Comparison of ENCODE assay signal across 27 cellular contexts in genomic region chr7:45579386-45579785, GRCh38. TPM values are rescaled to one million over a fixed set of nuclear protein-coding genes. Genes with fewer than 3 reads are reported as not detected.
A peak's percentile ranks its signal among the peaks of the same experiment; 100 is the strongest.
DNase-seq lines count a peak whose midpoint lies in the region; ATAC-seq and TF ChIP-seq lines count a peak whose summit lies in the region.
"Had no signal": no experiment of that assay in that cellular context is flagged by ENCODE, and none has a peak within 500 bp of the region (broad histone marks: within the 10 kb centered on the region; RNA-seq: fewer than 3 reads in every experiment).

No MANE protein-coding gene starts in this region.

- H3K4me3 ChIP-seq in sigmoid colon = no peak overlapping the region
- H3K4me3 ChIP-seq: adrenal gland, body of pancreas, esophagus muscularis mucosa, GM23248, heart right ventricle, lower lobe of right lung, mucosa of descending colon, upper lobe of left lung had no signal

- 49 to 63% methylated on average over 8 of the region's 8 CpGs for WGBS in sigmoid colon, 2 donors

- no peak for TF ChIP-seq CTCF in sigmoid colon (IDR thresholded peaks at IDR 0.05)

- intact Hi-C loops in sigmoid colon (cut with DNase I) = no loop called here

- peaks cover 13 to 55% (median 41%) of the 10 kb centered on the region in 3 donors for H3K27me3 ChIP-seq in sigmoid colon
- H3K27me3 ChIP-seq: body of pancreas had no signal

- no peak for TF ChIP-seq EP300 in sigmoid colon (IDR thresholded peaks at IDR 0.05)

- H3K9me3 ChIP-seq in sigmoid colon = no peaks in the 10 kb centered on the region
- H3K9me3 ChIP-seq: adrenal gland, body of pancreas, esophagus muscularis mucosa, heart right ventricle, lower lobe of right lung, mucosa of descending colon, upper lobe of left lung had no signal

- no peak overlapping the region for H3K27ac ChIP-seq in sigmoid colon
- H3K27ac ChIP-seq: 22Rv1, adrenal gland, body of pancreas, C4-2B, esophagus muscularis mucosa, foreskin keratinocyte, GM23248, heart right ventricle, lower lobe of right lung, upper lobe of left lung had no signal

- no peak for TF ChIP-seq POLR2A in sigmoid colon (IDR thresholded peaks at IDR 0.05)

- H3K36me3 ChIP-seq in sigmoid colon = no peaks in the 10 kb centered on the region
- H3K36me3 ChIP-seq: adrenal gland, esophagus muscularis mucosa, heart right ventricle, lower lobe of right lung, upper lobe of left lung had no signal

- H3K4me1 ChIP-seq in sigmoid colon = peaks cover 0 to 14% (median 12%) of the 10 kb centered on the region in 4 donors
- H3K4me1 ChIP-seq: foreskin keratinocyte had no signal

- no peak for ATAC-seq in GM21825 (IDR thresholded peaks at IDR 0.05; ENCODE audit: unreplicated experiment)
- ATAC-seq: activated CD8-positive, alpha-beta T cell treated with anti-CD3 and anti-CD28 coated beads for 36 hours; body of pancreas; foreskin keratinocyte; heart right ventricle; lower lobe of right lung; mucosa of descending colon; natural killer cell; PC-3 had no signal

- DNase-seq in DMS 273 (lab: John Stamatoyannopoulos, UW; ENCODE audit: unreplicated experiment) (peak; percentile 42), DMS 273 treated with DMSO at 0.1 percent for 48 hours (lab: John Stamatoyannopoulos, UW) (no peak), SK-N-DZ (ENCODE audit: low spot score) (peak; percentile 66), islet precursor cell (peak; percentile 46), sigmoid colon (peak; percentile 58), NCI-H226 (no peak), SKM-1 (lab: John Stamatoyannopoulos, UW; ENCODE audit: unreplicated experiment) (no peak)
- DNase-seq: activated CD8-positive, alpha-beta memory T cell treated with anti-CD3 and anti-CD28 coated beads, Interleukin-2, amount 50 U/mL, for 48 hours; activated CD8-positive, alpha-beta T cell treated with anti-CD3 and anti-CD28 coated beads for 36 hours; activated naive CD4-positive, alpha-beta T cell treated with anti-CD3 and anti-CD28 coated beads for 36 hours; adrenal gland; body of pancreas; dermis blood vessel endothelial cell; foreskin keratinocyte; GM23248; heart right ventricle; KBM-7; lower lobe of right lung; mucosa of descending colon; natural killer cell; PC-3; stimulated activated naive CD4-positive, alpha-beta T cell had no signal

RNA-seq across cellular contexts. Expression of gene ADCY1, which starts 5.2 kb away (rescaled TPM):
- 5.8 and 6.9 TPM in 2 replicates for polyA plus RNA-seq in SK-N-DZ (2014; cell fraction: cytosol; rRNA removed)
- polyA plus RNA-seq in SK-N-DZ (2014; cell fraction: nucleus; rRNA removed) = 4.5 and 6.8 TPM in 2 replicates
- total RNA-seq in sigmoid colon = under 1 TPM; 0.27 to 0.71 (median 0.61) TPM
- under 1 TPM; 0.23 to 0.60 (median 0.50) TPM for polyA plus RNA-seq in sigmoid colon
- polyA plus RNA-seq: GM23248 had no signal

Comparison
In these comparisons a context has a peak if more than half of its experiments do, and no peak if none do; other contexts are left out.
1. DNase-seq: peak in DMS 273 (single experiment), SK-N-DZ (single experiment), islet precursor cell (single experiment) and sigmoid colon (single experiment); none in DMS 273 treated with DMSO at 0.1 percent for 48 hours (single experiment), NCI-H226 (single experiment) and SKM-1 (single experiment).